ENCODE assay signal across 1 cellular context in the genomic region with DNA sequence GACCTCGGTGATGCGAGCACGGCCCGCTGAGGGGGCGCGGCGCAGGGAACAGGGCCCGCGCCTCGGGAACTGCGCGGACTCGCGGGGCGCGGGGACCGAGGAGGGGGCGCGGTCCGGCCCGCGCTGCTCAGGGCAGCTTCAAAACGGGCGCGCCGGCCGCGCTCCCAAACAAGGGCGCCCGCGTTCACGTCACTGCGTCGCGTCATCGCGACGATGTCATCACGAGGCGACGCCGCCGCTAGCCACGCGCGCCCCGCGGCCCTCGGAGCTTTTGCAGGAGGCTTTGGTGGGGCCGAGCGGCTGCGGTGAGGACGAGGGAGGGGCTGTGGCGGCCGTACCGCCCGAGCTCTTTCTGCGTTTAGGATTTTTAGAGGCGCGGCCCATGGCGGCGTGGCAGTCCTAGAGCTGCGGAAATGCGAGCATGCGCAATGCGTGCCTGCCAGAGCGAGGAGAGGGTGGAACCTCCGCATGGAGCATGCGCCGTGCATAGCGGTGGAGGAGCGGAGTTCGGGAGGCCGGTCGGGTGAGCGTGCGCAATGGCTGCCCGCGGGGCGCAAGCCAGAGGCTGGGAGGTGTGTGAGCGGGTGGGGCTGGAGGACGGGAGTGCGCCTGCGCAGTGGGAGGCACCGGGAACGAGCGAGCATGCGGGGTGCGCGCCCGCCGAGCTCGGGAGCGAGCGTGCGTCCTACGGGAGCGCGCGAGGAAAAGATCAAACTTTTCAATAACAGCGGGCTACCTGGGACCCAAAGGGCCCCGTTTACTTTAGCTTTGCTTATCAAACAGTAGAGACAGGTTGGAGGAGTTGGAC.
A peak's percentile ranks its signal among the peaks of the same experiment; 100 is the strongest.
TF ChIP-seq lines count a peak whose summit lies in the region.

A gene with protein sequence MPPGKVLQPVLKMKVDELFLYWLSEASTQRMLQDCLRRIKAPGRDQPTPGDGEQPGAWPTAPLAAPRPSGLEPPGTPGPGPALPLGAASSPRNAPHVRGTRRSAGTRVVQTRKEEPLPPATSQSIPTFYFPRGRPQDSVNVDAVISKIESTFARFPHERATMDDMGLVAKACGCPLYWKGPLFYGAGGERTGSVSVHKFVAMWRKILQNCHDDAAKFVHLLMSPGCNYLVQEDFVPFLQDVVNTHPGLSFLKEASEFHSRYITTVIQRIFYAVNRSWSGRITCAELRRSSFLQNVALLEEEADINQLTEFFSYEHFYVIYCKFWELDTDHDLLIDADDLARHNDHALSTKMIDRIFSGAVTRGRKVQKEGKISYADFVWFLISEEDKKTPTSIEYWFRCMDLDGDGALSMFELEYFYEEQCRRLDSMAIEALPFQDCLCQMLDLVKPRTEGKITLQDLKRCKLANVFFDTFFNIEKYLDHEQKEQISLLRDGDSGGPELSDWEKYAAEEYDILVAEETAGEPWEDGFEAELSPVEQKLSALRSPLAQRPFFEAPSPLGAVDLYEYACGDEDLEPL (minus strand): TSS at position 140 of the 808 bp plus-strand sequence. CDS start 216 bp downstream, outside the sequence.

TF ChIP-seq in HepG2, 621 proteins besides CTCF, POLR2A, EP300 and RAD21 (continued from another document and continues in another):
- TF ChIP-seq, protein P1, sequence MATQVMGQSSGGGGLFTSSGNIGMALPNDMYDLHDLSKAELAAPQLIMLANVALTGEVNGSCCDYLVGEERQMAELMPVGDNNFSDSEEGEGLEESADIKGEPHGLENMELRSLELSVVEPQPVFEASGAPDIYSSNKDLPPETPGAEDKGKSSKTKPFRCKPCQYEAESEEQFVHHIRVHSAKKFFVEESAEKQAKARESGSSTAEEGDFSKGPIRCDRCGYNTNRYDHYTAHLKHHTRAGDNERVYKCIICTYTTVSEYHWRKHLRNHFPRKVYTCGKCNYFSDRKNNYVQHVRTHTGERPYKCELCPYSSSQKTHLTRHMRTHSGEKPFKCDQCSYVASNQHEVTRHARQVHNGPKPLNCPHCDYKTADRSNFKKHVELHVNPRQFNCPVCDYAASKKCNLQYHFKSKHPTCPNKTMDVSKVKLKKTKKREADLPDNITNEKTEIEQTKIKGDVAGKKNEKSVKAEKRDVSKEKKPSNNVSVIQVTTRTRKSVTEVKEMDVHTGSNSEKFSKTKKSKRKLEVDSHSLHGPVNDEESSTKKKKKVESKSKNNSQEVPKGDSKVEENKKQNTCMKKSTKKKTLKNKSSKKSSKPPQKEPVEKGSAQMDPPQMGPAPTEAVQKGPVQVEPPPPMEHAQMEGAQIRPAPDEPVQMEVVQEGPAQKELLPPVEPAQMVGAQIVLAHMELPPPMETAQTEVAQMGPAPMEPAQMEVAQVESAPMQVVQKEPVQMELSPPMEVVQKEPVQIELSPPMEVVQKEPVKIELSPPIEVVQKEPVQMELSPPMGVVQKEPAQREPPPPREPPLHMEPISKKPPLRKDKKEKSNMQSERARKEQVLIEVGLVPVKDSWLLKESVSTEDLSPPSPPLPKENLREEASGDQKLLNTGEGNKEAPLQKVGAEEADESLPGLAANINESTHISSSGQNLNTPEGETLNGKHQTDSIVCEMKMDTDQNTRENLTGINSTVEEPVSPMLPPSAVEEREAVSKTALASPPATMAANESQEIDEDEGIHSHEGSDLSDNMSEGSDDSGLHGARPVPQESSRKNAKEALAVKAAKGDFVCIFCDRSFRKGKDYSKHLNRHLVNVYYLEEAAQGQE (IDR thresholded peaks at IDR 0.05; ENCODE audit: borderline replicate concordance in 1 of 2, low read depth in 1 of 2, low read length in 2 of 2), result no peak
- TF ChIP-seq ZFP62 (CRISPR knock-in tag; IDR thresholded peaks at IDR 0.05), result 0 out of 2 replicates have a peak, but pooled peaks have one; percentile 90
- TF ChIP-seq SUZ12 (IDR thresholded peaks at IDR 0.05; ENCODE audit: low read depth, low read length), result no peak
- TF ChIP-seq HCFC1 (IDR thresholded peaks at IDR 0.05; ENCODE audit: low read depth, low read length), result peak; percentile 73
- TF ChIP-seq ZMAT3 (CRISPR knock-in tag; conservative IDR thresholded peaks at IDR 0.05), result no peak
- TF ChIP-seq GABPB1 (CRISPR knock-in tag; IDR thresholded peaks at IDR 0.05), result peak; percentile 89
- TF ChIP-seq, protein P2, sequence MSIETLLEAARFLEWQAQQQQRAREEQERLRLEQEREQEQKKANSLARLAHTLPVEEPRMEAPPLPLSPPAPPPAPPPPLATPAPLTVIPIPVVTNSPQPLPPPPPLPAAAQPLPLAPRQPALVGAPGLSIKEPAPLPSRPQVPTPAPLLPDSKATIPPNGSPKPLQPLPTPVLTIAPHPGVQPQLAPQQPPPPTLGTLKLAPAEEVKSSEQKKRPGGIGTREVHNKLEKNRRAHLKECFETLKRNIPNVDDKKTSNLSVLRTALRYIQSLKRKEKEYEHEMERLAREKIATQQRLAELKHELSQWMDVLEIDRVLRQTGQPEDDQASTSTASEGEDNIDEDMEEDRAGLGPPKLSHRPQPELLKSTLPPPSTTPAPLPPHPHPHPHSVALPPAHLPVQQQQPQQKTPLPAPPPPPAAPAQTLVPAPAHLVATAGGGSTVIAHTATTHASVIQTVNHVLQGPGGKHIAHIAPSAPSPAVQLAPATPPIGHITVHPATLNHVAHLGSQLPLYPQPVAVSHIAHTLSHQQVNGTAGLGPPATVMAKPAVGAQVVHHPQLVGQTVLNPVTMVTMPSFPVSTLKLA (IDR thresholded peaks at IDR 0.05), result peak; percentile 84
- TF ChIP-seq ZNF850 (CRISPR knock-in tag; conservative IDR thresholded peaks at IDR 0.05), result 0 out of 2 replicates have a peak, but pooled peaks have one; percentile 54
- TF ChIP-seq ELF4 (CRISPR knock-in tag; IDR thresholded peaks at IDR 0.05; ENCODE audit: borderline replicate concordance), result no peak
- TF ChIP-seq ZNF451 (CRISPR knock-in tag; IDR thresholded peaks at IDR 0.05), result peak; percentile 87
- TF ChIP-seq, protein P3, sequence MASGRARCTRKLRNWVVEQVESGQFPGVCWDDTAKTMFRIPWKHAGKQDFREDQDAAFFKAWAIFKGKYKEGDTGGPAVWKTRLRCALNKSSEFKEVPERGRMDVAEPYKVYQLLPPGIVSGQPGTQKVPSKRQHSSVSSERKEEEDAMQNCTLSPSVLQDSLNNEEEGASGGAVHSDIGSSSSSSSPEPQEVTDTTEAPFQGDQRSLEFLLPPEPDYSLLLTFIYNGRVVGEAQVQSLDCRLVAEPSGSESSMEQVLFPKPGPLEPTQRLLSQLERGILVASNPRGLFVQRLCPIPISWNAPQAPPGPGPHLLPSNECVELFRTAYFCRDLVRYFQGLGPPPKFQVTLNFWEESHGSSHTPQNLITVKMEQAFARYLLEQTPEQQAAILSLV (CRISPR knock-in tag; IDR thresholded peaks at IDR 0.05; ENCODE audit: borderline replicate concordance), result no peak
- TF ChIP-seq, protein P4, sequence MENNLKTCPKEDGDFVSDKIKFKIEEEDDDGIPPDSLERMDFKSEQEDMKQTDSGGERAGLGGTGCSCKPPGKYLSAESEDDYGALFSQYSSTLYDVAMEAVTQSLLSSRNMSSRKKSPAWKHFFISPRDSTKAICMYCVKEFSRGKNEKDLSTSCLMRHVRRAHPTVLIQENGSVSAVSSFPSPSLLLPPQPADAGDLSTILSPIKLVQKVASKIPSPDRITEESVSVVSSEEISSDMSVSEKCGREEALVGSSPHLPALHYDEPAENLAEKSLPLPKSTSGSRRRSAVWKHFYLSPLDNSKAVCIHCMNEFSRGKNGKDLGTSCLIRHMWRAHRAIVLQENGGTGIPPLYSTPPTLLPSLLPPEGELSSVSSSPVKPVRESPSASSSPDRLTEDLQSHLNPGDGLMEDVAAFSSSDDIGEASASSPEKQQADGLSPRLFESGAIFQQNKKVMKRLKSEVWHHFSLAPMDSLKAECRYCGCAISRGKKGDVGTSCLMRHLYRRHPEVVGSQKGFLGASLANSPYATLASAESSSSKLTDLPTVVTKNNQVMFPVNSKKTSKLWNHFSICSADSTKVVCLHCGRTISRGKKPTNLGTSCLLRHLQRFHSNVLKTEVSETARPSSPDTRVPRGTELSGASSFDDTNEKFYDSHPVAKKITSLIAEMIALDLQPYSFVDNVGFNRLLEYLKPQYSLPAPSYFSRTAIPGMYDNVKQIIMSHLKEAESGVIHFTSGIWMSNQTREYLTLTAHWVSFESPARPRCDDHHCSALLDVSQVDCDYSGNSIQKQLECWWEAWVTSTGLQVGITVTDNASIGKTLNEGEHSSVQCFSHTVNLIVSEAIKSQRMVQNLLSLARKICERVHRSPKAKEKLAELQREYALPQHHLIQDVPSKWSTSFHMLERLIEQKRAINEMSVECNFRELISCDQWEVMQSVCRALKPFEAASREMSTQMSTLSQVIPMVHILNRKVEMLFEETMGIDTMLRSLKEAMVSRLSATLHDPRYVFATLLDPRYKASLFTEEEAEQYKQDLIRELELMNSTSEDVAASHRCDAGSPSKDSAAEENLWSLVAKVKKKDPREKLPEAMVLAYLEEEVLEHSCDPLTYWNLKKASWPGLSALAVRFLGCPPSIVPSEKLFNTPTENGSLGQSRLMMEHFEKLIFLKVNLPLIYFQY (CRISPR knock-in tag; IDR thresholded peaks at IDR 0.05; ENCODE audit: borderline replicate concordance), result no peak
- TF ChIP-seq, protein P5, sequence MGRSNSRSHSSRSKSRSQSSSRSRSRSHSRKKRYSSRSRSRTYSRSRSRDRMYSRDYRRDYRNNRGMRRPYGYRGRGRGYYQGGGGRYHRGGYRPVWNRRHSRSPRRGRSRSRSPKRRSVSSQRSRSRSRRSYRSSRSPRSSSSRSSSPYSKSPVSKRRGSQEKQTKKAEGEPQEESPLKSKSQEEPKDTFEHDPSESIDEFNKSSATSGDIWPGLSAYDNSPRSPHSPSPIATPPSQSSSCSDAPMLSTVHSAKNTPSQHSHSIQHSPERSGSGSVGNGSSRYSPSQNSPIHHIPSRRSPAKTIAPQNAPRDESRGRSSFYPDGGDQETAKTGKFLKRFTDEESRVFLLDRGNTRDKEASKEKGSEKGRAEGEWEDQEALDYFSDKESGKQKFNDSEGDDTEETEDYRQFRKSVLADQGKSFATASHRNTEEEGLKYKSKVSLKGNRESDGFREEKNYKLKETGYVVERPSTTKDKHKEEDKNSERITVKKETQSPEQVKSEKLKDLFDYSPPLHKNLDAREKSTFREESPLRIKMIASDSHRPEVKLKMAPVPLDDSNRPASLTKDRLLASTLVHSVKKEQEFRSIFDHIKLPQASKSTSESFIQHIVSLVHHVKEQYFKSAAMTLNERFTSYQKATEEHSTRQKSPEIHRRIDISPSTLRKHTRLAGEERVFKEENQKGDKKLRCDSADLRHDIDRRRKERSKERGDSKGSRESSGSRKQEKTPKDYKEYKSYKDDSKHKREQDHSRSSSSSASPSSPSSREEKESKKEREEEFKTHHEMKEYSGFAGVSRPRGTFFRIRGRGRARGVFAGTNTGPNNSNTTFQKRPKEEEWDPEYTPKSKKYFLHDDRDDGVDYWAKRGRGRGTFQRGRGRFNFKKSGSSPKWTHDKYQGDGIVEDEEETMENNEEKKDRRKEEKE (IDR thresholded peaks at IDR 0.05), result no peak
- peak; percentile 98 for TF ChIP-seq ATF1 (CRISPR knock-in tag; IDR thresholded peaks at IDR 0.05)
- 0 out of 2 replicates have a peak, but pooled peaks have one; percentile 43 for TF ChIP-seq ZNF205 (CRISPR knock-in tag; IDR thresholded peaks at IDR 0.05)
- no peak; the same call in 1 of the 2 replicates for TF ChIP-seq ZSCAN21 (CRISPR knock-in tag; IDR thresholded peaks at IDR 0.05; ENCODE audit: borderline replicate concordance)
- TF ChIP-seq ZNF160 (CRISPR knock-in tag; IDR thresholded peaks at IDR 0.05), result peak; percentile 80
- peak; percentile 91 for TF ChIP-seq SIN3B (IDR thresholded peaks at IDR 0.05; ENCODE audit: low read length)
- no peak for TF ChIP-seq ZFP37 (CRISPR knock-in tag; IDR thresholded peaks at IDR 0.05; ENCODE audit: borderline replicate concordance)
- TF ChIP-seq REPIN1 (CRISPR knock-in tag; IDR thresholded peaks at IDR 0.05; ENCODE audit: borderline replicate concordance, low read depth), result peak; percentile 56; the same call in 1 of the 2 replicates
- TF ChIP-seq ZNF83 (CRISPR knock-in tag; IDR thresholded peaks at IDR 0.05; ENCODE audit: borderline replicate concordance), result peak; percentile 84; the same call in 1 of the 2 replicates
- peak; percentile 53; the same call in 1 of the 2 replicates for TF ChIP-seq ZBTB7A (CRISPR knock-in tag; IDR thresholded peaks at IDR 0.05)
- TF ChIP-seq, protein P6, sequence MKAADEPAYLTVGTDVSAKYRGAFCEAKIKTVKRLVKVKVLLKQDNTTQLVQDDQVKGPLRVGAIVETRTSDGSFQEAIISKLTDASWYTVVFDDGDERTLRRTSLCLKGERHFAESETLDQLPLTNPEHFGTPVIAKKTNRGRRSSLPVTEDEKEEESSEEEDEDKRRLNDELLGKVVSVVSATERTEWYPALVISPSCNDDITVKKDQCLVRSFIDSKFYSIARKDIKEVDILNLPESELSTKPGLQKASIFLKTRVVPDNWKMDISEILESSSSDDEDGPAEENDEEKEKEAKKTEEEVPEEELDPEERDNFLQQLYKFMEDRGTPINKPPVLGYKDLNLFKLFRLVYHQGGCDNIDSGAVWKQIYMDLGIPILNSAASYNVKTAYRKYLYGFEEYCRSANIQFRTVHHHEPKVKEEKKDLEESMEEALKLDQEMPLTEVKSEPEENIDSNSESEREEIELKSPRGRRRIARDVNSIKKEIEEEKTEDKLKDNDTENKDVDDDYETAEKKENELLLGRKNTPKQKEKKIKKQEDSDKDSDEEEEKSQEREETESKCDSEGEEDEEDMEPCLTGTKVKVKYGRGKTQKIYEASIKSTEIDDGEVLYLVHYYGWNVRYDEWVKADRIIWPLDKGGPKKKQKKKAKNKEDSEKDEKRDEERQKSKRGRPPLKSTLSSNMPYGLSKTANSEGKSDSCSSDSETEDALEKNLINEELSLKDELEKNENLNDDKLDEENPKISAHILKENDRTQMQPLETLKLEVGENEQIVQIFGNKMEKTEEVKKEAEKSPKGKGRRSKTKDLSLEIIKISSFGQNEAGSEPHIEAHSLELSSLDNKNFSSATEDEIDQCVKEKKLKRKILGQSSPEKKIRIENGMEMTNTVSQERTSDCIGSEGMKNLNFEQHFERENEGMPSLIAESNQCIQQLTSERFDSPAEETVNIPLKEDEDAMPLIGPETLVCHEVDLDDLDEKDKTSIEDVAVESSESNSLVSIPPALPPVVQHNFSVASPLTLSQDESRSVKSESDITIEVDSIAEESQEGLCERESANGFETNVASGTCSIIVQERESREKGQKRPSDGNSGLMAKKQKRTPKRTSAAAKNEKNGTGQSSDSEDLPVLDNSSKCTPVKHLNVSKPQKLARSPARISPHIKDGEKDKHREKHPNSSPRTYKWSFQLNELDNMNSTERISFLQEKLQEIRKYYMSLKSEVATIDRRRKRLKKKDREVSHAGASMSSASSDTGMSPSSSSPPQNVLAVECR (CRISPR knock-in tag; IDR thresholded peaks at IDR 0.05; ENCODE audit: borderline replicate concordance), result peak; percentile 98
- peak; percentile 85; the same call in 1 of the 2 replicates for TF ChIP-seq ZFP82 (CRISPR knock-in tag; IDR thresholded peaks at IDR 0.05; ENCODE audit: borderline replicate concordance)
- no peak for TF ChIP-seq MTF2 (CRISPR knock-in tag; IDR thresholded peaks at IDR 0.05; ENCODE audit: borderline replicate concordance)
- TF ChIP-seq ZNF501 (CRISPR knock-in tag; IDR thresholded peaks at IDR 0.05), result peak; percentile 75
- peak; percentile 80; the same call in 1 of the 2 replicates for TF ChIP-seq KLF11 (CRISPR knock-in tag; IDR thresholded peaks at IDR 0.05)
- TF ChIP-seq AKAP8 (CRISPR knock-in tag; IDR thresholded peaks at IDR 0.05), result 0 out of 2 replicates have a peak, but pooled peaks have one; percentile 30
- no peak for TF ChIP-seq NPAS2 (CRISPR knock-in tag; IDR thresholded peaks at IDR 0.05; ENCODE audit: borderline replicate concordance)
- peak; percentile 100 for TF ChIP-seq MYC (CRISPR knock-in tag; IDR thresholded peaks at IDR 0.05; ENCODE audit: borderline replicate concordance)
